Comparison of ENCODE assay signal across 13 cellular contexts in genomic region chr17:41614767-41615166, GRCh38. TPM values are rescaled to one million over a fixed set of nuclear protein-coding genes. Genes with fewer than 3 reads are reported as not detected.
DNase-seq lines count a peak whose midpoint lies in the region; ATAC-seq and TF ChIP-seq lines count a peak whose summit lies in the region.
"Not testable (repeated sequence)": the region's sequence is repeated elsewhere in the genome, so short reads cannot be mapped to it uniquely, and the experiment has no call there.
"Had no signal": no experiment of that assay in that cellular context is flagged by ENCODE, and none has a peak within 500 bp of the region (broad histone marks: within the 10 kb centered on the region; RNA-seq: fewer than 3 reads in every experiment).

No MANE protein-coding gene starts in this region.

- ATAC-seq in RWPE2 (ENCODE audit: low read depth); Right ventricle myocardium inferior; aorta (ENCODE audit: low FRiP score): not testable (repeated sequence)

- DNase-seq in Ammon's horn (ENCODE audit: low spot score) = peak; percentile 51
- DNase-seq in Kasumi-1 (lab: John Stamatoyannopoulos, UW) = peak; percentile 15 to 17
- DNase-seq in NCI-H146 (lab: John Stamatoyannopoulos, UW) = peak; percentile 29
- not testable (repeated sequence) for DNase-seq in RWPE2 (ENCODE audit: low spot score)
- peak; percentile 8 for DNase-seq in activated effector memory CD4-positive, alpha-beta T cell treated with anti-CD3 and anti-CD28 coated beads, Interleukin-2, amount 50 U/mL, for 16 hours
- DNase-seq in Right ventricle myocardium inferior (ENCODE audit: missing footprints) = peak; percentile 48
- peak; percentile 40 for DNase-seq in sigmoid colon
- DNase-seq in aorta = peak; percentile 9 to 21

- H3K36me3 ChIP-seq in RWPE2 (ENCODE audit: low read depth); sigmoid colon; aorta (ENCODE audit: control insufficient read depth in 1 of 2, insufficient read depth in 2 of 2, low read length in 1 of 2): not testable (repeated sequence)

- peaks cover 15% of the 10 kb centered on the region for H3K4me1 ChIP-seq in RWPE2 (ENCODE audit: insufficient read depth, poor library complexity, severe bottlenecking)
- H3K4me1 ChIP-seq in sigmoid colon; aorta (ENCODE audit: control insufficient read depth in 1 of 2, insufficient read depth in 2 of 2, low read length in 2 of 2): not testable (repeated sequence)

- not testable (repeated sequence) for TF ChIP-seq CTCF in RWPE2 (IDR thresholded peaks at IDR 0.05; ENCODE audit: poor library complexity, severe bottlenecking); sigmoid colon (IDR thresholded peaks at IDR 0.05)

- TF ChIP-seq POLR2A in sigmoid colon (IDR thresholded peaks at IDR 0.05) = not testable (repeated sequence)

- intact Hi-C loops in Right ventricle myocardium inferior (cut with DNase I); sigmoid colon (cut with DNase I); aorta (cut with DNase I): not testable (repeated sequence)

- WGBS in sigmoid colon, 2 donors = 53 to 65% methylated on average over 9 of the region's 9 CpGs
- 79 to 82% methylated on average over 9 of the region's 9 CpGs for WGBS in aorta, 2 donors

- not testable (repeated sequence) for H3K27me3 ChIP-seq in RWPE2 (ENCODE audit: insufficient read depth, poor library complexity, severe bottlenecking); aorta (ENCODE audit: control insufficient read depth in 1 of 2, insufficient read depth in 2 of 2, low read length in 1 of 2)
- H3K27me3 ChIP-seq in sigmoid colon = peaks cover 0 to 17% (median 0%) of the 10 kb centered on the region in 3 donors

- H3K9me3 ChIP-seq in RWPE2 (ENCODE audit: severe bottlenecking); sigmoid colon; aorta (ENCODE audit: control insufficient read depth, low read length): not testable (repeated sequence)

- TF ChIP-seq EP300 in sigmoid colon (IDR thresholded peaks at IDR 0.05) = not testable (repeated sequence)

- H3K27ac ChIP-seq in RWPE2 (ENCODE audit: poor library complexity, severe bottlenecking) = peak overlapping the region; percentile 99
- H3K27ac ChIP-seq in sigmoid colon; aorta (ENCODE audit: low read depth in 1 of 2, low read length in 2 of 2): not testable (repeated sequence)

- H3K4me3 ChIP-seq in RWPE2 (ENCODE audit: severe bottlenecking); sigmoid colon; aorta (ENCODE audit: low read length in 2 of 2): not testable (repeated sequence)

RNA-seq across cellular contexts. Expression of gene KRT16, which starts 2.2 kb away (rescaled TPM):
- total RNA-seq in Right ventricle myocardium inferior = not detected
- under 1 TPM in 1 of 4 donors, not detected in 3; 0.83 TPM for total RNA-seq in sigmoid colon
- polyA plus RNA-seq in sigmoid colon = under 1 TPM in 2 of 3 donors, not detected in 1; 0.09 to 0.60 TPM
- total RNA-seq in aorta = under 1 TPM; 0.30 to 0.65 TPM
- 10 to 100 TPM in 1 of 2 donors, 1 to 10 TPM in 1; 6.9 to 15.7 TPM for polyA plus RNA-seq in aorta
- total RNA-seq: CD8-positive, alpha-beta T cell; GM23338 had no signal
- polyA plus RNA-seq: GM23338 had no signal

RNA-seq across cellular contexts. Expression of gene KRT17, which starts 9.6 kb away (rescaled TPM):
- total RNA-seq in Right ventricle myocardium inferior = not detected
- 1 to 10 TPM in 2 of 4 donors, not detected in 2; 1.2 to 5.3 TPM for total RNA-seq in sigmoid colon
- polyA plus RNA-seq in sigmoid colon = under 1 TPM in 1 of 3 donors, not detected in 2; 0.17 TPM
- total RNA-seq in aorta = 1 to 10 TPM; 3.8 to 5.5 TPM
- 100 to 1,000 TPM in 1 of 2 donors, 10 to 100 TPM in 1; 33.2 to 126 TPM for polyA plus RNA-seq in aorta
- total RNA-seq: CD8-positive, alpha-beta T cell had no signal

RNA-seq across cellular contexts. Expression of gene KRT14, which starts 28.1 kb away (rescaled TPM):
- not detected for total RNA-seq in Right ventricle myocardium inferior
- not detected for total RNA-seq in sigmoid colon
- polyA plus RNA-seq in sigmoid colon = 1 to 10 TPM in 2 of 3 donors, under 1 TPM in 1; 0.15 to 3.6 (median 1.4) TPM
- 1 to 10 TPM in 1 of 2 donors, under 1 TPM in 1; 0.30 to 1.2 TPM for total RNA-seq in aorta
- 10 to 100 TPM in 1 of 2 donors, 1 to 10 TPM in 1; 4.4 to 46.7 TPM for polyA plus RNA-seq in aorta
- total RNA-seq: CD8-positive, alpha-beta T cell; GM23338; HT-29 had no signal
- polyA plus RNA-seq: GM23338 had no signal

RNA-seq across cellular contexts. Expression of gene KRT9, which starts 42.9 kb away (rescaled TPM):
- total RNA-seq in Right ventricle myocardium inferior (not detected), sigmoid colon (not detected), aorta (not detected)
- polyA plus RNA-seq in sigmoid colon (not detected), aorta (under 1 TPM in 1 of 2 donors, not detected in 1; 0.18 TPM)
- total RNA-seq: Calu3; CD8-positive, alpha-beta T cell; GM23338; HT-29 had no signal
- polyA plus RNA-seq: A549, GM23338 had no signal
